1 cellular context compared by ENCODE assay signal in the genomic region with DNA sequence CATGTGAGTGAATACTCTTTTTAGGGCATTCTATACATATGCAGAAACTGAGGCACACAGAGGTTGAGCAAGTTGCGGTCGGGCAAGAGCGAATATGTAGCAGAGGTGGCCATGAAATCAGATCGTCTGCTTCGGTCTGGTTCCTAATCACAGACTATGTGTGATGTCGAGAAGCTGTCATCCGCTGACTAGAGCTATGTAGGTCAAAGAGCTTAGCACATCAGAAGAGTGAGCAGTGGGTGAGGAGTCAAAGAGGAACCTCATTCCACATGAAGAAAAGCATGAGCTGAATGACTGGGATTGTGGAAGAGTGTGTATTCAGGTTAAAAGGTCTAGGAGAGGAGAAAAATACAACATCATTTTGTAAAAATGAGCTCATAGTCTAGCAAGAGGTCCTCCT.
TF ChIP-seq lines count a peak whose summit lies in the region.

No MANE protein-coding gene starts in this region.

TF ChIP-seq in IMR-90, 13 proteins besides CTCF, POLR2A, EP300 and RAD21 (continued from another document):
- TF ChIP-seq SMC3 (IDR thresholded peaks at IDR 0.05; ENCODE audit: low read depth, low read length) (no peak), CHD1 (IDR thresholded peaks at IDR 0.05; ENCODE audit: low read depth, low read length) (no peak), BHLHE40 (IDR thresholded peaks at IDR 0.05; ENCODE audit: low read depth, low read length) (no peak), FOS (IDR thresholded peaks at IDR 0.05; ENCODE audit: low read depth, low read length) (no peak)
- TF ChIP-seq, protein P1, sequence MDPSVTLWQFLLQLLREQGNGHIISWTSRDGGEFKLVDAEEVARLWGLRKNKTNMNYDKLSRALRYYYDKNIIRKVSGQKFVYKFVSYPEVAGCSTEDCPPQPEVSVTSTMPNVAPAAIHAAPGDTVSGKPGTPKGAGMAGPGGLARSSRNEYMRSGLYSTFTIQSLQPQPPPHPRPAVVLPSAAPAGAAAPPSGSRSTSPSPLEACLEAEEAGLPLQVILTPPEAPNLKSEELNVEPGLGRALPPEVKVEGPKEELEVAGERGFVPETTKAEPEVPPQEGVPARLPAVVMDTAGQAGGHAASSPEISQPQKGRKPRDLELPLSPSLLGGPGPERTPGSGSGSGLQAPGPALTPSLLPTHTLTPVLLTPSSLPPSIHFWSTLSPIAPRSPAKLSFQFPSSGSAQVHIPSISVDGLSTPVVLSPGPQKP (IDR thresholded peaks at IDR 0.05; ENCODE audit: borderline replicate concordance, low read depth, low read length): no peak
